ENCODE assay signal across 2 cellular contexts in the genomic region with DNA sequence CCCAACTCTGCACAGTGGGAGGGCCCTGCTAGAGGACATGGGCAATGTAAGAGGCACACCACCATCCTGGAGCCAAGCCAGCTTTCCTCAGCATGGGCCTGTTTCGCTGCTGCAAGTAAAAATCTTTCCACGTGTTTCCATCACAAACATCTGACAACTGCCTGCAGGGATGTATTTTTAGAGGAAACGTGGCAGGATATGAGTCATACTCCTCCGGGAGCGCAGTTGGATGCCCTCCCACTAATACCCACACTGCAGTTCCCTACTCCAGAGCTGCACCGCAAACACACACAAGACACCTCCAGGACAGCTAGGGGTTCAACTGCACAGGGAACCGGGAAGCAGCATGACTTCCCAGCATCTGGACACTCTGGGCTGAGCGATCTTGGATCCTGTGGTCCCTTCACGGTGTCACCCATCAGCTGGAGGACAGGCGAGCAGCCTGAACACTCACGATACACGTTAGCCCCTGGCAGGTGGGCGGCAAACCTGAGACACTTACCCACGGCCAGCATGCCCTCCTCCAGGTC.
TF ChIP-seq lines count a peak whose summit lies in the region.

No MANE protein-coding gene starts in this region.

TF ChIP-seq in liver, 16 proteins besides CTCF, POLR2A, EP300 and RAD21 (continued from another document):
- TF ChIP-seq, protein P1, sequence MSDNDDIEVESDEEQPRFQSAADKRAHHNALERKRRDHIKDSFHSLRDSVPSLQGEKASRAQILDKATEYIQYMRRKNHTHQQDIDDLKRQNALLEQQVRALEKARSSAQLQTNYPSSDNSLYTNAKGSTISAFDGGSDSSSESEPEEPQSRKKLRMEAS (IDR thresholded peaks at IDR 0.05) = no peak
- TF ChIP-seq JUND (IDR thresholded peaks at IDR 0.05) = peak; percentile 81 to 94

TF ChIP-seq in HepG2, 621 proteins besides CTCF, POLR2A, EP300 and RAD21 (continued from another document):
- TF ChIP-seq, protein P2, sequence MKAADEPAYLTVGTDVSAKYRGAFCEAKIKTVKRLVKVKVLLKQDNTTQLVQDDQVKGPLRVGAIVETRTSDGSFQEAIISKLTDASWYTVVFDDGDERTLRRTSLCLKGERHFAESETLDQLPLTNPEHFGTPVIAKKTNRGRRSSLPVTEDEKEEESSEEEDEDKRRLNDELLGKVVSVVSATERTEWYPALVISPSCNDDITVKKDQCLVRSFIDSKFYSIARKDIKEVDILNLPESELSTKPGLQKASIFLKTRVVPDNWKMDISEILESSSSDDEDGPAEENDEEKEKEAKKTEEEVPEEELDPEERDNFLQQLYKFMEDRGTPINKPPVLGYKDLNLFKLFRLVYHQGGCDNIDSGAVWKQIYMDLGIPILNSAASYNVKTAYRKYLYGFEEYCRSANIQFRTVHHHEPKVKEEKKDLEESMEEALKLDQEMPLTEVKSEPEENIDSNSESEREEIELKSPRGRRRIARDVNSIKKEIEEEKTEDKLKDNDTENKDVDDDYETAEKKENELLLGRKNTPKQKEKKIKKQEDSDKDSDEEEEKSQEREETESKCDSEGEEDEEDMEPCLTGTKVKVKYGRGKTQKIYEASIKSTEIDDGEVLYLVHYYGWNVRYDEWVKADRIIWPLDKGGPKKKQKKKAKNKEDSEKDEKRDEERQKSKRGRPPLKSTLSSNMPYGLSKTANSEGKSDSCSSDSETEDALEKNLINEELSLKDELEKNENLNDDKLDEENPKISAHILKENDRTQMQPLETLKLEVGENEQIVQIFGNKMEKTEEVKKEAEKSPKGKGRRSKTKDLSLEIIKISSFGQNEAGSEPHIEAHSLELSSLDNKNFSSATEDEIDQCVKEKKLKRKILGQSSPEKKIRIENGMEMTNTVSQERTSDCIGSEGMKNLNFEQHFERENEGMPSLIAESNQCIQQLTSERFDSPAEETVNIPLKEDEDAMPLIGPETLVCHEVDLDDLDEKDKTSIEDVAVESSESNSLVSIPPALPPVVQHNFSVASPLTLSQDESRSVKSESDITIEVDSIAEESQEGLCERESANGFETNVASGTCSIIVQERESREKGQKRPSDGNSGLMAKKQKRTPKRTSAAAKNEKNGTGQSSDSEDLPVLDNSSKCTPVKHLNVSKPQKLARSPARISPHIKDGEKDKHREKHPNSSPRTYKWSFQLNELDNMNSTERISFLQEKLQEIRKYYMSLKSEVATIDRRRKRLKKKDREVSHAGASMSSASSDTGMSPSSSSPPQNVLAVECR (CRISPR knock-in tag; IDR thresholded peaks at IDR 0.05; ENCODE audit: borderline replicate concordance) = no peak
- TF ChIP-seq, protein P3, sequence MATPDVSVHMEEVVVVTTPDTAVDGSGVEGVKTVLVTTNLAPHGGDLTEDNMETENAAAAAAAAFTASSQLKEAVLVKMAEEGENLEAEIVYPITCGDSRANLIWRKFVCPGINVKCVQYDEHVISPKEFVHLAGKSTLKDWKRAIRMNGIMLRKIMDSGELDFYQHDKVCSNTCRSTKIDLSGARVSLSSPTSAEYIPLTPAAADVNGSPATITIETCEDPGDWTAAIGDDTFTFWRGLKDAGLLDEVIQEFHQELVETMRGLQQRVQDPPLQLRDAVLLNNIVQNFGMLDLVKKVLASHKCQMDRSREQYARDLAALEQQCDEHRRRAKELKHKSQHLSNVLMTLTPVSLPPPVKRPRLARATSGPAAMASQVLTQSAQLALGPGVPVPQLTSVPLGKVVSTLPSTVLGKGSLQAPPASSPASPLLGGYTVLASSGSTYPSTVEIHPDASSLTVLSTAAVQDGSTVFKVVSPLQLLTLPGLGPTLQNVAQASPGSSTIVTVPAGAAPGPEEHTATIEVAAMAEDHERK (CRISPR knock-in tag; IDR thresholded peaks at IDR 0.05; ENCODE audit: low read depth) = no peak
- TF ChIP-seq, protein P4, sequence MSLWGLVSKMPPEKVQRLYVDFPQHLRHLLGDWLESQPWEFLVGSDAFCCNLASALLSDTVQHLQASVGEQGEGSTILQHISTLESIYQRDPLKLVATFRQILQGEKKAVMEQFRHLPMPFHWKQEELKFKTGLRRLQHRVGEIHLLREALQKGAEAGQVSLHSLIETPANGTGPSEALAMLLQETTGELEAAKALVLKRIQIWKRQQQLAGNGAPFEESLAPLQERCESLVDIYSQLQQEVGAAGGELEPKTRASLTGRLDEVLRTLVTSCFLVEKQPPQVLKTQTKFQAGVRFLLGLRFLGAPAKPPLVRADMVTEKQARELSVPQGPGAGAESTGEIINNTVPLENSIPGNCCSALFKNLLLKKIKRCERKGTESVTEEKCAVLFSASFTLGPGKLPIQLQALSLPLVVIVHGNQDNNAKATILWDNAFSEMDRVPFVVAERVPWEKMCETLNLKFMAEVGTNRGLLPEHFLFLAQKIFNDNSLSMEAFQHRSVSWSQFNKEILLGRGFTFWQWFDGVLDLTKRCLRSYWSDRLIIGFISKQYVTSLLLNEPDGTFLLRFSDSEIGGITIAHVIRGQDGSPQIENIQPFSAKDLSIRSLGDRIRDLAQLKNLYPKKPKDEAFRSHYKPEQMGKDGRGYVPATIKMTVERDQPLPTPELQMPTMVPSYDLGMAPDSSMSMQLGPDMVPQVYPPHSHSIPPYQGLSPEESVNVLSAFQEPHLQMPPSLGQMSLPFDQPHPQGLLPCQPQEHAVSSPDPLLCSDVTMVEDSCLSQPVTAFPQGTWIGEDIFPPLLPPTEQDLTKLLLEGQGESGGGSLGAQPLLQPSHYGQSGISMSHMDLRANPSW (CRISPR knock-in tag; IDR thresholded peaks at IDR 0.05; ENCODE audit: borderline replicate concordance) = no peak
- TF ChIP-seq ZNF878 (CRISPR knock-in tag; IDR thresholded peaks at IDR 0.05) (no peak), DPF2 (CRISPR knock-in tag; IDR thresholded peaks at IDR 0.05; ENCODE audit: borderline replicate concordance, low read depth) (no peak), SIN3A (IDR thresholded peaks at IDR 0.05; ENCODE audit: borderline replicate concordance, low read depth, low read length) (no peak), ZNF136 (CRISPR knock-in tag; IDR thresholded peaks at IDR 0.05; ENCODE audit: low read depth) (no peak), ZBTB7B (CRISPR knock-in tag; IDR thresholded peaks at IDR 0.05) (no peak)
- TF ChIP-seq, protein P5, sequence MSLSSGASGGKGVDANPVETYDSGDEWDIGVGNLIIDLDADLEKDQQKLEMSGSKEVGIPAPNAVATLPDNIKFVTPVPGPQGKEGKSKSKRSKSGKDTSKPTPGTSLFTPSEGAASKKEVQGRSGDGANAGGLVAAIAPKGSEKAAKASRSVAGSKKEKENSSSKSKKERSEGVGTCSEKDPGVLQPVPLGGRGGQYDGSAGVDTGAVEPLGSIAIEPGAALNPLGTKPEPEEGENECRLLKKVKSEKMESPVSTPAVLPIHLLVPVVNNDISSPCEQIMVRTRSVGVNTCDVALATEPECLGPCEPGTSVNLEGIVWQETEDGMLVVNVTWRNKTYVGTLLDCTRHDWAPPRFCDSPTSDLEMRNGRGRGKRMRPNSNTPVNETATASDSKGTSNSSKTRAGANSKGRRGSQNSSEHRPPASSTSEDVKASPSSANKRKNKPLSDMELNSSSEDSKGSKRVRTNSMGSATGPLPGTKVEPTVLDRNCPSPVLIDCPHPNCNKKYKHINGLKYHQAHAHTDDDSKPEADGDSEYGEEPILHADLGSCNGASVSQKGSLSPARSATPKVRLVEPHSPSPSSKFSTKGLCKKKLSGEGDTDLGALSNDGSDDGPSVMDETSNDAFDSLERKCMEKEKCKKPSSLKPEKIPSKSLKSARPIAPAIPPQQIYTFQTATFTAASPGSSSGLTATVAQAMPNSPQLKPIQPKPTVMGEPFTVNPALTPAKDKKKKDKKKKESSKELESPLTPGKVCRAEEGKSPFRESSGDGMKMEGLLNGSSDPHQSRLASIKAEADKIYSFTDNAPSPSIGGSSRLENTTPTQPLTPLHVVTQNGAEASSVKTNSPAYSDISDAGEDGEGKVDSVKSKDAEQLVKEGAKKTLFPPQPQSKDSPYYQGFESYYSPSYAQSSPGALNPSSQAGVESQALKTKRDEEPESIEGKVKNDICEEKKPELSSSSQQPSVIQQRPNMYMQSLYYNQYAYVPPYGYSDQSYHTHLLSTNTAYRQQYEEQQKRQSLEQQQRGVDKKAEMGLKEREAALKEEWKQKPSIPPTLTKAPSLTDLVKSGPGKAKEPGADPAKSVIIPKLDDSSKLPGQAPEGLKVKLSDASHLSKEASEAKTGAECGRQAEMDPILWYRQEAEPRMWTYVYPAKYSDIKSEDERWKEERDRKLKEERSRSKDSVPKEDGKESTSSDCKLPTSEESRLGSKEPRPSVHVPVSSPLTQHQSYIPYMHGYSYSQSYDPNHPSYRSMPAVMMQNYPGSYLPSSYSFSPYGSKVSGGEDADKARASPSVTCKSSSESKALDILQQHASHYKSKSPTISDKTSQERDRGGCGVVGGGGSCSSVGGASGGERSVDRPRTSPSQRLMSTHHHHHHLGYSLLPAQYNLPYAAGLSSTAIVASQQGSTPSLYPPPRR (CRISPR knock-in tag; IDR thresholded peaks at IDR 0.05; ENCODE audit: borderline replicate concordance) = no peak
- TF ChIP-seq, protein P6, sequence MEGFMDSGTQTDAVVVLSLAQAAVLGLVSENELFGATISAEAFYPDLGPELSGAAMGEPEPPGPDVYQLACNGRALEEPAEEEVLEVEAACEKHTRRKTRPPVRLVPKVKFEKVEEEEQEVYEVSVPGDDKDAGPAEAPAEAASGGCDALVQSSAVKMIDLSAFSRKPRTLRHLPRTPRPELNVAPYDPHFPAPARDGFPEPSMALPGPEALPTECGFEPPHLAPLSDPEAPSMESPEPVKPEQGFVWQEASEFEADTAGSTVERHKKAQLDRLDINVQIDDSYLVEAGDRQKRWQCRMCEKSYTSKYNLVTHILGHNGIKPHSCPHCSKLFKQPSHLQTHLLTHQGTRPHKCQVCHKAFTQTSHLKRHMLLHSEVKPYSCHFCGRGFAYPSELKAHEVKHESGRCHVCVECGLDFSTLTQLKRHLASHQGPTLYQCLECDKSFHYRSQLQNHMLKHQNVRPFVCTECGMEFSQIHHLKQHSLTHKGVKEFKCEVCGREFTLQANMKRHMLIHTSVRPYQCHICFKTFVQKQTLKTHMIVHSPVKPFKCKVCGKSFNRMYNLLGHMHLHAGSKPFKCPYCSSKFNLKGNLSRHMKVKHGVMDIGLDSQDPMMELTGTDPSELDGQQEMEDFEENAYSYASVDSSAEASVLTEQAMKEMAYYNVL (CRISPR knock-in tag; IDR thresholded peaks at IDR 0.05; ENCODE audit: borderline replicate concordance) = no peak
